In the genomic region with DNA sequence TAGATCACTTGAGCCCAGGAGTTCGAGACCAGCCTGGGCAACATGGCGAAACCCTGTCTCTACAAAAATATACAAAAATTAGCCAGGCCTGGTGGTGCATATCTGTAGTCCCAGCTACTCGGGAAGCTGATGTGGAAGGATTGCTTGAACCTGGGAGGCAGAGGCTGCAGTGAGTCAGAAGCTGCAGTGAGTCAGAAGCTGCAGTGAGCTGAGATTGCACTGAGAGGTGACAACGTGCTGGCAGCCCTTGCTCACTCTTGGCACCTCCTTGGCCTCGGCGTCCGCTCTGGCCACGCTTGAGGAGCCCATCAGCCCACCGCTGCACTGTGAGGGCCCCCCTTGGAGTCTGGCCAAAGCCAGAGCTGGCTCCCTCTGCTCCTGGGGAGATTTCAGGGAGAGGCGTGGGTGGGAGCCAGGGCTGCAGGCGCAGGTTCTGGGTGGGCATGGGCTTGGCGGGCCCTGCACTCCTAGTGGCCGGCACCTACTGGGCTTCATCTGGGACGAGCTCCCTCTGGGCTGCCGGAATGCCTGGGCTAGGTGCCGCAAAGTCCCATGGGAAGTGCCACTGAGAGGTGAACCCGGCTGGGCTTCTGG, we compare ENCODE assay signal across 12 cellular contexts. TPM values are rescaled to one million over a fixed set of nuclear protein-coding genes. Genes with fewer than 3 reads are reported as not detected.
DNase-seq lines count a peak whose midpoint lies in the region; ATAC-seq, FAIRE-seq and TF ChIP-seq lines count a peak whose summit lies in the region.
"Had no signal": no experiment of that assay in that cellular context is flagged by ENCODE, and none has a peak within 500 bp of the region (broad histone marks: within the 10 kb centered on the region; RNA-seq: fewer than 3 reads in every experiment).

No MANE protein-coding gene starts in this region.

- intact Hi-C loops in Panc1 (cut with micrococcal nuclease; ENCODE audit: unreplicated experiment) (no loop called here), endothelial cell of umbilical vein (cut with micrococcal nuclease) (no loop called here), natural killer cell (cut with micrococcal nuclease) (no loop called here), transverse colon (cut with DNase I; ENCODE audit: low total_unique reads) (no loop called here)

- CTCF ChIA-PET in Panc1 (lab: Charles Lee): no interaction called here
- CTCF ChIA-PET in endothelial cell of umbilical vein (lab: Charles Lee): interaction anchor here (0.9 to 1.1 kb wide), 3 partner anchors 16 to 150 kb away, joined by 3 read pairs; no protein-coding TSS in a partner anchor

- H3K27me3 Mint-ChIP-seq in natural killer cell (ENCODE audit: low read depth in 2 of 2): peaks cover 0 to 7% of the 10 kb centered on the region in 2 donors

- H3K4me3 ChIP-seq in Panc1 (ENCODE audit: low read depth in 2 of 2, low read length in 2 of 2) (no peak overlapping the region), endothelial cell of umbilical vein (replicated peaks in 1 of 3; ENCODE audit: insufficient read depth in 1 of 3, low read depth in 1 of 3, low read length in 3 of 3) (no peak overlapping the region), transverse colon (no peak overlapping the region)
- H3K4me3 ChIP-seq: psoas muscle had no signal

- ATAC-seq in Panc1 (peak; percentile 72; the same call in 1 of the 2 replicates), natural killer cell (peak in 2 of 3 donors; percentile 5 to 18)
- ATAC-seq: psoas muscle had no signal

- no peak overlapping the region for H2AFZ ChIP-seq in endothelial cell of umbilical vein (ENCODE audit: low read depth, low read length)

- no peak for TF ChIP-seq EP300 in transverse colon (IDR thresholded peaks at IDR 0.05; ENCODE audit: low read depth)

- POLR2A ChIA-PET in Panc1 (lab: Charles Lee) (interaction anchor here (0.6 kb wide), 1 partner anchor 9 kb away, joined by 7 read pairs; no protein-coding TSS in a partner anchor), endothelial cell of umbilical vein (lab: Charles Lee) (no interaction called here)

- no peaks in the 10 kb centered on the region for H4K20me1 ChIP-seq in endothelial cell of umbilical vein (replicated peaks; ENCODE audit: control insufficient read depth, extremely low read depth, insufficient read depth, low read length)

- peak overlapping the region; percentile 92 for H3K4me3 Mint-ChIP-seq in natural killer cell
- H3K4me3 Mint-ChIP-seq: CD4-positive, CD25-positive, alpha-beta regulatory T cell; dendritic cell treated with granulocyte-macrophage colony-stimulating factor and Interleukin-4, amounts not matched to agents 40 ng/mL and 50 ng/mL, for 4 days had no signal

- H3K36me3 Mint-ChIP-seq in natural killer cell: peaks cover 14% of the 10 kb centered on the region

- H3K27ac Mint-ChIP-seq in natural killer cell: peak overlapping the region; percentile 71 to 87
- H3K27ac Mint-ChIP-seq: dendritic cell treated with granulocyte-macrophage colony-stimulating factor and Interleukin-4, amounts not matched to agents 40 ng/mL and 50 ng/mL, for 4 days had no signal

- H3K79me2 ChIP-seq in endothelial cell of umbilical vein (ENCODE audit: control insufficient read depth, insufficient read depth, low read length): no peaks in the 10 kb centered on the region

- H3K4me2 ChIP-seq in endothelial cell of umbilical vein (ENCODE audit: insufficient read depth, low read length): no peak overlapping the region

- no peak for TF ChIP-seq POLR2A in endothelial cell of umbilical vein (IDR thresholded peaks at IDR 0.05; ENCODE audit: low read depth, low read length)
- TF ChIP-seq POLR2A in transverse colon (IDR thresholded peaks at IDR 0.05): no peak

- in situ Hi-C loops in Panc1 (cut with HindIII; ENCODE audit: low pct_unique_long_range_greater_than_20kb, low sequenced_read_pairs): no loop called here
- in situ Hi-C loops in transverse colon (cut with MboI; ENCODE audit: low pct_ligation_motif_present in 1 of 4, low pct_unique_long_range_greater_than_20kb in 1 of 4, low sequenced_read_pairs in 3 of 4): no loop called here

- DNase-seq in GM04504 (ENCODE audit: low read depth) (peak; percentile 43), Panc1 (ENCODE audit: low read depth, low spot score) (no peak), endothelial cell of umbilical vein (ENCODE audit: low read depth, low spot score) (no peak), natural killer cell (no peak), transverse colon (no peak), 8988T (no peak)
- no peak for DNase-seq in stimulated activated CD4-positive, alpha-beta T cell treated with anti-CD3 and anti-CD28 coated beads, Interleukin-4, amount 100 ng/mL, for 24 hours
- DNase-seq: CD4-positive, CD25-positive, alpha-beta regulatory T cell; left cardiac atrium; psoas muscle had no signal

- dilution Hi-C loops in endothelial cell of umbilical vein (cut with MboI; ENCODE audit: extremely low pct_ligation_motif_present, low sequenced_read_pairs): no loop called here

- H3K4me1 ChIP-seq in Panc1 (ENCODE audit: control insufficient read depth, insufficient read depth, low read length): no peaks in the 10 kb centered on the region
- H3K4me1 ChIP-seq in endothelial cell of umbilical vein (ENCODE audit: control insufficient read depth, extremely low read depth, insufficient read depth, low read length): no peaks in the 10 kb centered on the region
- no peaks in the 10 kb centered on the region for H3K4me1 ChIP-seq in transverse colon
- H3K4me1 ChIP-seq: psoas muscle had no signal

- no peaks in the 10 kb centered on the region for H3K36me3 ChIP-seq in Panc1 (ENCODE audit: control insufficient read depth, insufficient read depth, low read length)
- no peaks in the 10 kb centered on the region for H3K36me3 ChIP-seq in endothelial cell of umbilical vein (ENCODE audit: control insufficient read depth in 2 of 2, extremely low read depth in 1 of 2, insufficient read depth in 2 of 2, low read length in 2 of 2)
- H3K36me3 ChIP-seq in transverse colon: no peaks in the 10 kb centered on the region

- 87 to 90% methylated on average over 3 to 16 of the region's 17 CpGs for WGBS in transverse colon (ENCODE audit: low coverage in 1 of 2), 2 donors

- H3K27me3 ChIP-seq in Panc1 (ENCODE audit: control insufficient read depth, insufficient read depth, low read length): no peaks in the 10 kb centered on the region
- H3K27me3 ChIP-seq in endothelial cell of umbilical vein (ENCODE audit: control insufficient read depth in 2 of 2, insufficient read depth in 2 of 2, low read length in 2 of 2): peaks cover 0 to 4% of the 10 kb centered on the region in 2 experiments
- H3K27me3 ChIP-seq in transverse colon: no peaks in the 10 kb centered on the region

- no peaks in the 10 kb centered on the region for H3K9me3 ChIP-seq in Panc1 (ENCODE audit: control insufficient read depth, insufficient read depth, low read depth, low read length)
- no peaks in the 10 kb centered on the region for H3K9me3 ChIP-seq in endothelial cell of umbilical vein (replicated peaks; ENCODE audit: control insufficient read depth, insufficient read depth, low read length)
- no peaks in the 10 kb centered on the region for H3K9me3 ChIP-seq in transverse colon

- peak; percentile 63 for FAIRE-seq in endothelial cell of umbilical vein (lab: Jason Lieb, UNC)
- FAIRE-seq: GM19239 had no signal

- no peaks in the 10 kb centered on the region for H3K9me1 ChIP-seq in endothelial cell of umbilical vein (replicated peaks; ENCODE audit: control insufficient read depth, extremely low read depth, insufficient read depth, low read length)

- H3K4me1 Mint-ChIP-seq in natural killer cell: peaks cover 23 to 29% of the 10 kb centered on the region in 2 donors

- H3K9me3 Mint-ChIP-seq in natural killer cell: no peaks in the 10 kb centered on the region

- H3K27ac ChIP-seq in Panc1 (ENCODE audit: low read length) (no peak overlapping the region), endothelial cell of umbilical vein (ENCODE audit: insufficient read depth, low read depth, low read length) (no peak overlapping the region), transverse colon (no peak overlapping the region)
- H3K27ac ChIP-seq: psoas muscle had no signal

- no peak for TF ChIP-seq CTCF in Panc1 (IDR thresholded peaks at IDR 0.05)
- TF ChIP-seq CTCF in endothelial cell of umbilical vein (IDR thresholded peaks at IDR 0.05; ENCODE audit: extremely low read depth in 1 of 2, insufficient read depth in 1 of 2, low read depth in 1 of 2, low read length in 2 of 2): no peak
- no peak for TF ChIP-seq CTCF in natural killer cell (IDR thresholded peaks at IDR 0.05)
- no peak for TF ChIP-seq CTCF in transverse colon (IDR thresholded peaks at IDR 0.05)

- no peak overlapping the region for H3K9ac ChIP-seq in endothelial cell of umbilical vein (replicated peaks; ENCODE audit: extremely low read depth, insufficient read depth, low read length)

- BruUV-seq in Panc1 (replicated peaks; lab: Mats Ljungman, UMichigan) (no TSS peak), endothelial cell of umbilical vein (replicated peaks; lab: Mats Ljungman, UMichigan) (no TSS peak)

RNA-seq across cellular contexts. Expression of gene RPL21, which starts 39.5 kb away (rescaled TPM):
- total RNA-seq in Panc1 (2021; ENCODE audit: unreplicated experiment): 702 TPM
- polyA plus RNA-seq in Panc1 (2012; ENCODE audit: insufficient read length): 355 TPM
- total RNA-seq in endothelial cell of umbilical vein: 871 and 890 TPM in 2 replicates
- polyA plus RNA-seq in endothelial cell of umbilical vein: 310 and 585 TPM in 2 replicates
- polyA plus RNA-seq in endothelial cell of umbilical vein (2011; cell fraction: cytosol; rRNA removed): 907 and 1,246 TPM in 2 replicates
- 296 and 362 TPM in 2 replicates for polyA plus RNA-seq in endothelial cell of umbilical vein (2011; cell fraction: nucleus; rRNA removed)
- polyA plus RNA-seq in endothelial cell of umbilical vein (2012): 1,750 and 1,844 TPM in 2 replicates
- polyA minus RNA-seq in endothelial cell of umbilical vein: 104 TPM in 2 replicates
- polyA minus RNA-seq in endothelial cell of umbilical vein (2011; cell fraction: cytosol; rRNA and poly(A)+ RNA removed): 222 TPM
- 122 and 134 TPM in 2 replicates for polyA minus RNA-seq in endothelial cell of umbilical vein (2011; cell fraction: nucleus; rRNA and poly(A)+ RNA removed)
- total RNA-seq in natural killer cell: 1,000 to 10,000 TPM in 2 of 3 donors, 100 to 1,000 TPM in 1; 969 to 1,229 (median 1,130) TPM
- total RNA-seq in transverse colon: 100 to 1,000 TPM in 3 of 4 donors, 10 to 100 TPM in 1; 71.8 to 702 (median 370) TPM

RNA-seq across cellular contexts. Expression of gene USP12, which starts 40.3 kb away (rescaled TPM):
- total RNA-seq in Panc1 (2021; ENCODE audit: unreplicated experiment): 82.0 TPM
- 36.1 TPM for polyA plus RNA-seq in Panc1 (2012; ENCODE audit: insufficient read length)
- 31.5 and 33.4 TPM in 2 replicates for total RNA-seq in endothelial cell of umbilical vein
- polyA plus RNA-seq in endothelial cell of umbilical vein: 3.4 and 6.2 TPM in 2 replicates
- 9.1 and 9.2 TPM in 2 replicates for polyA plus RNA-seq in endothelial cell of umbilical vein (2011; cell fraction: cytosol; rRNA removed)
- 10.0 and 13.8 TPM in 2 replicates for polyA plus RNA-seq in endothelial cell of umbilical vein (2011; cell fraction: nucleus; rRNA removed)
- 20.2 and 37.7 TPM in 2 replicates for polyA plus RNA-seq in endothelial cell of umbilical vein (2012)
- polyA minus RNA-seq in endothelial cell of umbilical vein: 11.1 and 12.3 TPM in 2 replicates
- polyA minus RNA-seq in endothelial cell of umbilical vein (2011; cell fraction: cytosol; rRNA and poly(A)+ RNA removed): 7.7 TPM
- 20.1 and 23.9 TPM in 2 replicates for polyA minus RNA-seq in endothelial cell of umbilical vein (2011; cell fraction: nucleus; rRNA and poly(A)+ RNA removed)
- 10 to 100 TPM; 44.3 to 55.3 (median 50.9) TPM for total RNA-seq in natural killer cell
- total RNA-seq in transverse colon: 10 to 100 TPM; 25.9 to 57.2 (median 47.8) TPM

RNA-seq across cellular contexts. Expression of gene RASL11A, which starts 58.8 kb away (rescaled TPM):
- total RNA-seq in Panc1 (2021; ENCODE audit: unreplicated experiment): 136 TPM
- polyA plus RNA-seq in Panc1 (2012; ENCODE audit: insufficient read length): 157 TPM
- total RNA-seq in endothelial cell of umbilical vein: 1.3 and 2.1 TPM in 2 replicates
- polyA plus RNA-seq in endothelial cell of umbilical vein: 1.2 and 1.5 TPM in 2 replicates
- 0.94 and 1.2 TPM in 2 replicates for polyA plus RNA-seq in endothelial cell of umbilical vein (2011; cell fraction: cytosol; rRNA removed)
- polyA plus RNA-seq in endothelial cell of umbilical vein (2011; cell fraction: nucleus; rRNA removed): 1.2 and 1.4 TPM in 2 replicates
- polyA plus RNA-seq in endothelial cell of umbilical vein (2012): 1.4 and 2.4 TPM in 2 replicates
- 1.6 and 2.8 TPM in 2 replicates for polyA minus RNA-seq in endothelial cell of umbilical vein
- polyA minus RNA-seq in endothelial cell of umbilical vein (2011; cell fraction: cytosol; rRNA and poly(A)+ RNA removed): 3.1 TPM
- polyA minus RNA-seq in endothelial cell of umbilical vein (2011; cell fraction: nucleus; rRNA and poly(A)+ RNA removed): 0.63 and 0.82 TPM in 2 replicates
- 1 to 10 TPM in 2 of 3 donors, under 1 TPM in 1; 0.70 to 2.0 (median 1.4) TPM for total RNA-seq in natural killer cell
- 10 to 100 TPM; 18.7 to 37.7 (median 28.9) TPM for total RNA-seq in transverse colon
